Comparison of ENCODE assay signal across 15 cellular contexts in genomic region chr3:53259427-53260259, GRCh38. TPM values are rescaled to one million over a fixed set of nuclear protein-coding genes. Genes with fewer than 3 reads are reported as not detected.
DNase-seq lines count a peak whose midpoint lies in the region; ATAC-seq and TF ChIP-seq lines count a peak whose summit lies in the region.
"Had no signal": no experiment of that assay in that cellular context is flagged by ENCODE, and none has a peak within 500 bp of the region (broad histone marks: within the 10 kb centered on the region; RNA-seq: fewer than 3 reads in every experiment).

No MANE protein-coding gene starts in this region.

- H3K27ac Mint-ChIP-seq in neural crest cell (ENCODE audit: unreplicated experiment), result peak overlapping the region; percentile 24
- H3K27ac Mint-ChIP-seq in stimulated activated memory B cell treated with anti-CD40 and anti-IgM and Interleukin-4, amounts not matched to agents 10 μg/mL and 1 μg/mL and 100 μg/mL, for 72 hours, result no peak overlapping the region
- H3K27ac Mint-ChIP-seq: activated CD4-positive, alpha-beta T cell treated with anti-CD3 and anti-CD28 coated beads for 36 hours; activated T-cell treated with anti-CD3 and anti-CD28 coated beads, Interleukin-2, amount 50 U/mL, for 72 hours had no signal

- H3K36me3 Mint-ChIP-seq in neural crest cell (ENCODE audit: low read depth), result no peaks in the 10 kb centered on the region
- no peaks in the 10 kb centered on the region for H3K36me3 Mint-ChIP-seq in stimulated activated memory B cell treated with anti-CD40 and anti-IgM and Interleukin-4, amounts not matched to agents 10 μg/mL and 1 μg/mL and 100 μg/mL, for 72 hours
- H3K36me3 Mint-ChIP-seq: naive thymus-derived CD8-positive, alpha-beta T cell had no signal

- peak; percentile 48 for DNase-seq in AG20443 (ENCODE audit: low spot score)
- peak; percentile 29 for DNase-seq in NCI-H82 (lab: John Stamatoyannopoulos, UW)
- peak; percentile 34 for DNase-seq in fibroblast of the aortic adventitia (ENCODE audit: low read depth)
- DNase-seq in neural crest cell (ENCODE audit: low read depth, low spot score), result no peak
- DNase-seq in NCI-H2081 treated with DMSO at 0.1 percent for 48 hours (lab: John Stamatoyannopoulos, UW), result no peak
- DNase-seq in NCI-H69 (lab: John Stamatoyannopoulos, UW), result no peak
- no peak for DNase-seq in activated CD4-positive, alpha-beta T cell treated with anti-CD3 and anti-CD28 coated beads, Interleukin-2, amount 50 U/mL, for 1 hour
- DNase-seq: activated CD4-positive, alpha-beta T cell treated with anti-CD3 and anti-CD28 coated beads for 36 hours; activated T-cell treated with anti-CD3 and anti-CD28 coated beads, Interleukin-2, amount 50 U/mL, for 72 hours; DMS53; Kasumi-1; naive thymus-derived CD8-positive, alpha-beta T cell; NCI-H1694 treated with DMSO at 0.1 percent for 48 hours had no signal

- H3K27me3 Mint-ChIP-seq in neural crest cell (ENCODE audit: low read depth), result no peaks in the 10 kb centered on the region
- no peaks in the 10 kb centered on the region for H3K27me3 Mint-ChIP-seq in stimulated activated memory B cell treated with anti-CD40 and anti-IgM and Interleukin-4, amounts not matched to agents 10 μg/mL and 1 μg/mL and 100 μg/mL, for 72 hours
- H3K27me3 Mint-ChIP-seq: activated CD4-positive, alpha-beta T cell treated with anti-CD3 and anti-CD28 coated beads for 36 hours; naive thymus-derived CD8-positive, alpha-beta T cell had no signal

- H3K4me1 Mint-ChIP-seq in neural crest cell, result peaks cover 31% of the 10 kb centered on the region
- peaks cover 15% of the 10 kb centered on the region for H3K4me1 Mint-ChIP-seq in stimulated activated memory B cell treated with anti-CD40 and anti-IgM and Interleukin-4, amounts not matched to agents 10 μg/mL and 1 μg/mL and 100 μg/mL, for 72 hours
- H3K4me1 Mint-ChIP-seq: activated CD4-positive, alpha-beta T cell treated with anti-CD3 and anti-CD28 coated beads for 36 hours had no signal

- H3K4me3 ChIP-seq in fibroblast of the aortic adventitia (ENCODE audit: low read depth, low read length), result no peak overlapping the region
- H3K4me3 ChIP-seq: smooth muscle cell had no signal

- no peaks in the 10 kb centered on the region for H3K9me3 Mint-ChIP-seq in neural crest cell
- H3K9me3 Mint-ChIP-seq in stimulated activated memory B cell treated with anti-CD40 and anti-IgM and Interleukin-4, amounts not matched to agents 10 μg/mL and 1 μg/mL and 100 μg/mL, for 72 hours, result no peaks in the 10 kb centered on the region
- H3K9me3 Mint-ChIP-seq: activated T-cell treated with anti-CD3 and anti-CD28 coated beads, Interleukin-2, amount 50 U/mL, for 72 hours; naive thymus-derived CD8-positive, alpha-beta T cell had no signal

- ATAC-seq in stimulated activated memory B cell treated with anti-CD40 and anti-IgM and Interleukin-4, amounts not matched to agents 10 μg/mL and 1 μg/mL and 100 μg/mL, for 72 hours, result no peak
- ATAC-seq: activated CD4-positive, alpha-beta T cell treated with anti-CD3 and anti-CD28 coated beads for 36 hours; activated T-cell treated with anti-CD3 and anti-CD28 coated beads, Interleukin-2, amount 50 U/mL, for 72 hours; naive thymus-derived CD8-positive, alpha-beta T cell had no signal

- TF ChIP-seq CTCF in fibroblast of the aortic adventitia (IDR thresholded peaks at IDR 0.05; ENCODE audit: insufficient read depth, low read length) (no peak), neural crest cell (conservative IDR thresholded peaks at IDR 0.05) (no peak)

- H3K4me3 Mint-ChIP-seq in neural crest cell, result peak overlapping the region; percentile 82
- H3K4me3 Mint-ChIP-seq in stimulated activated memory B cell treated with anti-CD40 and anti-IgM and Interleukin-4, amounts not matched to agents 10 μg/mL and 1 μg/mL and 100 μg/mL, for 72 hours, result no peak overlapping the region
- H3K4me3 Mint-ChIP-seq: activated CD4-positive, alpha-beta T cell treated with anti-CD3 and anti-CD28 coated beads for 36 hours; activated T-cell treated with anti-CD3 and anti-CD28 coated beads, Interleukin-2, amount 50 U/mL, for 72 hours had no signal

RNA-seq across cellular contexts. Expression of gene TKT, which starts 3.8 kb away (rescaled TPM):
- total RNA-seq in fibroblast of the aortic adventitia (ENCODE audit: low replicate concordance), result 265 and 457 TPM in 2 replicates
- 556 and 564 TPM in 2 replicates for total RNA-seq in neural crest cell

Comparison
In these comparisons a context has a peak if more than half of its experiments do, and no peak if none do; other contexts are left out.
1. DNase-seq: peak in AG20443 (single experiment), NCI-H82 (single experiment) and fibroblast of the aortic adventitia (single experiment); none in neural crest cell (single experiment), NCI-H2081 treated with DMSO at 0.1 percent for 48 hours (single experiment), NCI-H69 (single experiment) and activated CD4-positive, alpha-beta T cell treated with anti-CD3 and anti-CD28 coated beads, Interleukin-2, amount 50 U/mL, for 1 hour (single experiment).